ENCODE assay signal across 8 cellular contexts in genomic region chr9:37471942-37472679, GRCh38. TPM values are rescaled to one million over a fixed set of nuclear protein-coding genes. Genes with fewer than 3 reads are reported as not detected.
DNase-seq lines count a peak whose midpoint lies in the region; ATAC-seq, FAIRE-seq and TF ChIP-seq lines count a peak whose summit lies in the region.

No MANE protein-coding gene starts in this region.

- DNase-seq in AG09309 (ENCODE audit: low read depth), result peak; percentile 87
- peak; percentile 85 for DNase-seq in HTR-8/SVneo (ENCODE audit: insufficient read length, low spot score)
- peak; percentile 94 for DNase-seq in astrocyte of the hippocampus (ENCODE audit: low read depth, low spot score)
- peak; percentile 65 for DNase-seq in iPS-NIHi7 (ENCODE audit: extremely low spot score)
- no peak for DNase-seq in NCI-H1417 treated with DMSO at 0.1 percent for 48 hours (lab: John Stamatoyannopoulos, UW)
- DNase-seq in ureter (ENCODE audit: low spot score), result no peak

- no peak for FAIRE-seq in HTR-8/SVneo (lab: Jason Lieb, UNC)

- peak overlapping the region in 17 of 21 experiments; percentile 1 to 79 (median 69) for H3K27ac ChIP-seq in skin epidermis

- no peak for TF ChIP-seq CTCF in AG09309 (IDR thresholded peaks at IDR 0.05; ENCODE audit: control insufficient read depth, insufficient read depth, low read depth, low read length, missing control alignments)

- H3K4me3 ChIP-seq in AG09309 (ENCODE audit: control insufficient read depth, low read depth, low read length) (peak overlapping the region; percentile 39), skin epidermis (peak overlapping the region in 3 of 7 experiments; percentile 9 to 14 (median 14))

- no peak for ATAC-seq in HG02759 (IDR thresholded peaks at IDR 0.05; ENCODE audit: unreplicated experiment)

RNA-seq across cellular contexts. Expression of gene ZBTB5, which starts 6.9 kb away (rescaled TPM):
- 12.6 TPM for total RNA-seq in ureter

RNA-seq across cellular contexts. Expression of gene POLR1E, which starts 13.6 kb away (rescaled TPM):
- 27.5 TPM for total RNA-seq in ureter

RNA-seq across cellular contexts. Expression of gene GRHPR, which starts 49.6 kb away (rescaled TPM):
- 74.2 TPM for total RNA-seq in ureter

Comparison
In these comparisons a context has a peak if more than half of its experiments do, and no peak if none do; other contexts are left out.
1. DNase-seq: peak in AG09309 (single experiment), HTR-8/SVneo (single experiment), astrocyte of the hippocampus (single experiment) and iPS-NIHi7 (single experiment); none in NCI-H1417 treated with DMSO at 0.1 percent for 48 hours (single experiment) and ureter (single experiment).